ENCODE assay signal across 19 cellular contexts in the genomic region with DNA sequence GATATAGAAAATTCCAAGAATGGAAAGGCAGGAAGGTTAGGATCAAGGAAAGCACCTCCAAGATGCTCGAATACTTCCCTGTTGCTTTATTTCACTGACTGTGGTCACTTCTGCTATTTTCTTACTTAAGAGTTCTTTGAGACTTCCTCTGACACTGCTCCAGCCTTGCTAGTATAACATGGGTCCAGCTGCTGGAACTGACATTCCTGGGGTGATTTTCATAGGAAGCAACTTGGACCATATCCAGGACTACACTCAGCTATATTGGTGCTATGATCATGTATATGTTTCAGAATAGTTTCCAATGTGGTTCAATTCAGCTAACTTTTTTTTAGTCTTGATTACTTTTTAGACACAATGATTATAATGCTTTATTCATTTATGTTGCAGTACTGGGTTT.
DNase-seq lines count a peak whose midpoint lies in the region; ATAC-seq, FAIRE-seq and TF ChIP-seq lines count a peak whose summit lies in the region.
"Had no signal": no experiment of that assay in that cellular context is flagged by ENCODE, and none has a peak within 500 bp of the region (broad histone marks: within the 10 kb centered on the region; RNA-seq: fewer than 3 reads in every experiment).

No MANE protein-coding gene starts in this region.

- no peak overlapping the region for H3K4me2 ChIP-seq in astrocyte (ENCODE audit: low read length)
- H3K4me2 ChIP-seq: A549 had no signal

- peaks cover 7% of the 10 kb centered on the region for H3K9me3 Mint-ChIP-seq in MCF 10A (ENCODE audit: unreplicated experiment)
- peaks cover 3% of the 10 kb centered on the region for H3K9me3 Mint-ChIP-seq in astrocyte (ENCODE audit: unreplicated experiment)
- peaks cover 7% of the 10 kb centered on the region; the same call in 1 of the 2 replicates for H3K9me3 Mint-ChIP-seq in WTC11

- no peak overlapping the region for H3K4me3 ChIP-seq in breast epithelium
- no peak overlapping the region for H3K4me3 ChIP-seq in astrocyte (ENCODE audit: insufficient read depth, low read depth, low read length)
- no peak overlapping the region for H3K4me3 ChIP-seq in fibroblast of villous mesenchyme (ENCODE audit: low read depth, low read length)
- H3K4me3 ChIP-seq: A549, left lung, SJSA1, thyroid gland had no signal

- H3K27ac ChIP-seq in breast epithelium (no peak overlapping the region), astrocyte (ENCODE audit: low read depth, low read length) (no peak overlapping the region)
- H3K27ac ChIP-seq: A549, epithelial cell of prostate, left lung, SJSA1, thyroid gland had no signal

- POLR2A ChIA-PET in MCF 10A (lab: Yijun Ruan, JAX): no interaction called here
- POLR2A ChIA-PET in WTC11 (lab: Charles Lee): no interaction called here

- BruUV-seq in MCF 10A (replicated peaks; lab: Mats Ljungman, UMichigan): no TSS peak

- no peak overlapping the region for H3K9ac ChIP-seq in astrocyte (ENCODE audit: low read length)

- intact Hi-C loops in MCF 10A (cut with micrococcal nuclease) (no loop called here), breast epithelium (cut with DNase I; ENCODE audit: low total_unique reads) (no loop called here)

- TF ChIP-seq POLR2A in breast epithelium (IDR thresholded peaks at IDR 0.05): no peak

- H3K4me3 Mint-ChIP-seq in MCF 10A (ENCODE audit: unreplicated experiment) (no peak overlapping the region), astrocyte (ENCODE audit: unreplicated experiment) (no peak overlapping the region), WTC11 (no peak overlapping the region)
- H3K4me3 Mint-ChIP-seq: activated CD4-positive, alpha-beta T cell treated with anti-CD3 and anti-CD28 coated beads, Interleukin-2, amount 10 ng/mL, durations not matched to agents 7 days and 5 days; activated naive CD8-positive, alpha-beta T cell treated with anti-CD3 and anti-CD28 coated beads, Interleukin-2, amount 10 ng/mL, durations not matched to agents 7 days and 5 days had no signal

- CTCF ChIA-PET in MCF 10A (lab: Yijun Ruan, JAX): interaction anchor here (0.7 kb wide), 1 partner anchor 13 kb away, joined by 3 read pairs; no protein-coding TSS in a partner anchor
- CTCF ChIA-PET in WTC11 (lab: Charles Lee): interaction anchor here (1.3 kb wide), 1 partner anchor 44 kb away, joined by 3 read pairs; no protein-coding TSS in a partner anchor

- H3K27me3 Mint-ChIP-seq in MCF 10A (ENCODE audit: insufficient read depth, unreplicated experiment): no peaks in the 10 kb centered on the region
- H3K27me3 Mint-ChIP-seq in astrocyte (ENCODE audit: low read depth, unreplicated experiment): no peaks in the 10 kb centered on the region
- no peaks in the 10 kb centered on the region for H3K27me3 Mint-ChIP-seq in WTC11 (ENCODE audit: low read depth)
- H3K27me3 Mint-ChIP-seq: activated CD4-positive, alpha-beta T cell treated with anti-CD3 and anti-CD28 coated beads, Interleukin-2, amount 10 ng/mL, durations not matched to agents 7 days and 5 days; activated naive CD8-positive, alpha-beta T cell treated with anti-CD3 and anti-CD28 coated beads, Interleukin-2, amount 10 ng/mL, durations not matched to agents 7 days and 5 days had no signal

- H3K36me3 ChIP-seq in breast epithelium (no peaks in the 10 kb centered on the region), astrocyte (ENCODE audit: insufficient read depth, low read length) (no peaks in the 10 kb centered on the region)
- H3K36me3 ChIP-seq: left lung, SJSA1, thyroid gland had no signal

- DNase-seq in MCF 10A (ENCODE audit: unreplicated experiment): peak; percentile 6
- no peak for DNase-seq in breast epithelium (ENCODE audit: low spot score in 2 of 2)
- DNase-seq in astrocyte (ENCODE audit: low read depth): peak; percentile 68
- peak; percentile 70 for DNase-seq in fibroblast of villous mesenchyme (ENCODE audit: low read depth)
- DNase-seq in WTC11 (ENCODE audit: low spot score): no peak
- DNase-seq in stimulated activated CD4-positive, alpha-beta T cell treated with anti-CD3 and anti-CD28 coated beads, Interleukin-2, amount 100 ng/mL, for 24 hours: no peak
- DNase-seq: activated CD4-positive, alpha-beta T cell treated with anti-CD3 and anti-CD28 coated beads, Interleukin-2, amount 10 ng/mL, durations not matched to agents 7 days and 5 days; activated naive CD8-positive, alpha-beta T cell treated with anti-CD3 and anti-CD28 coated beads, Interleukin-2, amount 10 ng/mL, durations not matched to agents 7 days and 5 days; activated T-cell treated with anti-CD3 and anti-CD28 coated beads, Interleukin-2, amount 50 U/mL, for 1 hour; GDM1; left lung; NCI-H2171; thyroid gland had no signal

- H3K27ac Mint-ChIP-seq in MCF 10A (ENCODE audit: low read depth, unreplicated experiment): no peak overlapping the region
- no peak overlapping the region for H3K27ac Mint-ChIP-seq in astrocyte (ENCODE audit: unreplicated experiment)
- H3K27ac Mint-ChIP-seq in WTC11: no peak overlapping the region
- H3K27ac Mint-ChIP-seq: activated CD4-positive, alpha-beta T cell treated with anti-CD3 and anti-CD28 coated beads, Interleukin-2, amount 10 ng/mL, durations not matched to agents 7 days and 5 days; activated naive CD8-positive, alpha-beta T cell treated with anti-CD3 and anti-CD28 coated beads, Interleukin-2, amount 10 ng/mL, durations not matched to agents 7 days and 5 days had no signal

- FAIRE-seq in astrocyte (lab: Jason Lieb, UNC): no peak
- FAIRE-seq: A549, colon had no signal

- H3K4me1 ChIP-seq in breast epithelium: no peaks in the 10 kb centered on the region
- H3K4me1 ChIP-seq in astrocyte (ENCODE audit: insufficient read depth, low read length): no peaks in the 10 kb centered on the region
- H3K4me1 ChIP-seq: A549, left lung, SJSA1, thyroid gland had no signal

- H3K4me1 Mint-ChIP-seq in MCF 10A (ENCODE audit: insufficient read depth, unreplicated experiment) (no peaks in the 10 kb centered on the region), astrocyte (ENCODE audit: low read depth, unreplicated experiment) (peaks cover 11% of the 10 kb centered on the region), WTC11 (peaks cover 8% of the 10 kb centered on the region)

- TF ChIP-seq CTCF in MCF 10A (IDR thresholded peaks at IDR 0.05; ENCODE audit: unreplicated experiment): no peak
- no peak for TF ChIP-seq CTCF in breast epithelium (IDR thresholded peaks at IDR 0.05)
- TF ChIP-seq CTCF in astrocyte (IDR thresholded peaks at IDR 0.05; ENCODE audit: insufficient read depth, low read depth, low read length): no peak
- TF ChIP-seq CTCF in fibroblast of villous mesenchyme (IDR thresholded peaks at IDR 0.05; ENCODE audit: insufficient read depth, low read depth, low read length): no peak
- TF ChIP-seq CTCF in WTC11 (IDR thresholded peaks at IDR 0.05): no peak

- H4K20me1 ChIP-seq in astrocyte (ENCODE audit: insufficient read depth, low read length): no peaks in the 10 kb centered on the region

- ATAC-seq in HG02798 (IDR thresholded peaks at IDR 0.05; ENCODE audit: poor library complexity, unreplicated experiment) (no peak), WTC11 (no peak), HG03196 (IDR thresholded peaks at IDR 0.05; ENCODE audit: unreplicated experiment) (no peak)
- ATAC-seq: A549, left lung had no signal

- H2AFZ ChIP-seq in astrocyte (ENCODE audit: low read depth, low read length): no peak overlapping the region

- no peaks in the 10 kb centered on the region for H3K79me2 ChIP-seq in astrocyte (ENCODE audit: insufficient read depth, low read length)

- H3K36me3 Mint-ChIP-seq in MCF 10A (ENCODE audit: insufficient read depth, unreplicated experiment): no peaks in the 10 kb centered on the region
- peaks cover 5% of the 10 kb centered on the region for H3K36me3 Mint-ChIP-seq in astrocyte (ENCODE audit: low read depth, unreplicated experiment)
- peaks cover under 1% of the 10 kb centered on the region; the same call in 1 of the 2 replicates for H3K36me3 Mint-ChIP-seq in WTC11

- H3K27me3 ChIP-seq in breast epithelium (no peaks in the 10 kb centered on the region), astrocyte (ENCODE audit: insufficient read depth, low read length) (no peaks in the 10 kb centered on the region)
- H3K27me3 ChIP-seq: left lung, SJSA1, thyroid gland had no signal

- peaks cover 7 to 13% of the 10 kb centered on the region in 2 donors for H3K9me3 ChIP-seq in breast epithelium
- no peaks in the 10 kb centered on the region for H3K9me3 ChIP-seq in astrocyte (ENCODE audit: insufficient read depth, low read depth, low read length)
- H3K9me3 ChIP-seq: SJSA1, thyroid gland had no signal

TF ChIP-seq in WTC11, 78 proteins besides CTCF, POLR2A, EP300 and RAD21 (continues in another document):
- TF ChIP-seq ZNF423 (CRISPR knock-in tag; IDR thresholded peaks at IDR 0.05): no peak
- TF ChIP-seq, protein P1, sequence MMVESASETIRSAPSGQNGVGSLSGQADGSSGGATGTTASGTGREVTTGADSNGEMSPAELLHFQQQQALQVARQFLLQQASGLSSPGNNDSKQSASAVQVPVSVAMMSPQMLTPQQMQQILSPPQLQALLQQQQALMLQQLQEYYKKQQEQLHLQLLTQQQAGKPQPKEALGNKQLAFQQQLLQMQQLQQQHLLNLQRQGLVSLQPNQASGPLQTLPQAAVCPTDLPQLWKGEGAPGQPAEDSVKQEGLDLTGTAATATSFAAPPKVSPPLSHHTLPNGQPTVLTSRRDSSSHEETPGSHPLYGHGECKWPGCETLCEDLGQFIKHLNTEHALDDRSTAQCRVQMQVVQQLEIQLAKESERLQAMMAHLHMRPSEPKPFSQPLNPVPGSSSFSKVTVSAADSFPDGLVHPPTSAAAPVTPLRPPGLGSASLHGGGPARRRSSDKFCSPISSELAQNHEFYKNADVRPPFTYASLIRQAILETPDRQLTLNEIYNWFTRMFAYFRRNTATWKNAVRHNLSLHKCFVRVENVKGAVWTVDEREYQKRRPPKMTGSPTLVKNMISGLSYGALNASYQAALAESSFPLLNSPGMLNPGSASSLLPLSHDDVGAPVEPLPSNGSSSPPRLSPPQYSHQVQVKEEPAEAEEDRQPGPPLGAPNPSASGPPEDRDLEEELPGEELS (CRISPR knock-in tag; IDR thresholded peaks at IDR 0.05): no peak
- TF ChIP-seq ETV6 (CRISPR knock-in tag; IDR thresholded peaks at IDR 0.05): no peak
- no peak for TF ChIP-seq NR1H2 (CRISPR knock-in tag; IDR thresholded peaks at IDR 0.05)
- no peak for TF ChIP-seq NFE2L1 (CRISPR knock-in tag; IDR thresholded peaks at IDR 0.05)
- no peak for TF ChIP-seq ZNF232 (CRISPR knock-in tag; IDR thresholded peaks at IDR 0.05)
- no peak for TF ChIP-seq IRF1 (CRISPR knock-in tag; IDR thresholded peaks at IDR 0.05)

Comparison
In these comparisons a context has a peak if more than half of its experiments do, and no peak if none do; other contexts are left out.
1. DNase-seq: peak in MCF 10A (single experiment), astrocyte (single experiment) and fibroblast of villous mesenchyme (single experiment); none in breast epithelium (0 of 2), WTC11 (single experiment) and stimulated activated CD4-positive, alpha-beta T cell treated with anti-CD3 and anti-CD28 coated beads, Interleukin-2, amount 100 ng/mL, for 24 hours (0 of 2).